In genomic region chr6:169141706-169142705, GRCh38 we compare ENCODE assay signal across 13 cellular contexts.
DNase-seq lines count a peak whose midpoint lies in the region; ATAC-seq and TF ChIP-seq lines count a peak whose summit lies in the region.
"Had no signal": no experiment of that assay in that cellular context is flagged by ENCODE, and none has a peak within 500 bp of the region (broad histone marks: within the 10 kb centered on the region; RNA-seq: fewer than 3 reads in every experiment).

No MANE protein-coding gene starts in this region.

- no peaks in the 10 kb centered on the region for H4K20me1 ChIP-seq in fibroblast of lung (ENCODE audit: control insufficient read depth, extremely low read depth, insufficient read depth, low read length)

- no peaks in the 10 kb centered on the region for H3K36me3 ChIP-seq in fibroblast of lung (ENCODE audit: control insufficient read depth, insufficient read depth, low read length)
- no peaks in the 10 kb centered on the region for H3K36me3 ChIP-seq in muscle layer of colon (ENCODE audit: insufficient read depth, low read length)

- no peak overlapping the region for H3K4me3 ChIP-seq in fibroblast of lung (replicated peaks in 1 of 4; ENCODE audit: control extremely low read depth in 1 of 4, insufficient read depth in 1 of 4, low read depth in 3 of 4, low read length in 4 of 4)
- peak overlapping the region in 1 of 2 donors; percentile 21 for H3K4me3 ChIP-seq in muscle layer of colon (ENCODE audit: low read depth in 1 of 2, low read length in 2 of 2)

- DNase-seq in SIG-M5 treated with dmso at 0.1 percent for 504 hours (lab: John Stamatoyannopoulos, UW; ENCODE audit: unreplicated experiment) = peak; percentile 55
- DNase-seq in SIG-M5 (lab: John Stamatoyannopoulos, UW) = no peak
- peak; percentile 45 to 89 for DNase-seq in fibroblast of lung (ENCODE audit: low read depth in 2 of 2)
- peak; percentile 43 for DNase-seq in ureter (ENCODE audit: low spot score)
- no peak for DNase-seq in cerebellar nuclear complex (lab: John Stamatoyannopoulos, UW)
- DNase-seq: activated T-cell treated with anti-CD3 and anti-CD28 coated beads for 4 hours; HFFc6; NCI-H524; stimulated activated CD4-positive, alpha-beta T cell treated with anti-CD3 and anti-CD28 coated beads, Interleukin-1b, Interleukin-23, amount 100 ng/mL, for 48 hours; T-helper 2 cell had no signal

- peak overlapping the region; percentile 34 for H3K27ac ChIP-seq in fibroblast of lung (ENCODE audit: insufficient read depth, low read length)
- peak overlapping the region; percentile 52 for H3K27ac ChIP-seq in muscle layer of colon (ENCODE audit: low read depth, low read length)

- H3K4me1 ChIP-seq in fibroblast of lung (ENCODE audit: control insufficient read depth, extremely low read depth, insufficient read depth, low read length) = peaks cover 7% of the 10 kb centered on the region
- peaks cover 48% of the 10 kb centered on the region for H3K4me1 ChIP-seq in muscle layer of colon (ENCODE audit: insufficient read depth, low read length)

- TF ChIP-seq CTCF in fibroblast of lung (conservative IDR thresholded peaks at IDR 0.05 in 1 of 2, IDR thresholded peaks at IDR 0.05 in 1 of 2; ENCODE audit: low read depth in 1 of 2, low read length in 2 of 2) = no peak

- H3K27me3 ChIP-seq in fibroblast of lung (ENCODE audit: control insufficient read depth, insufficient read depth, low read length) (no peaks in the 10 kb centered on the region), muscle layer of colon (ENCODE audit: control insufficient read depth in 1 of 2, insufficient read depth in 2 of 2, low read length in 2 of 2) (no peaks in the 10 kb centered on the region)

- H2AFZ ChIP-seq in fibroblast of lung (ENCODE audit: low read length) = peak overlapping the region; percentile 64

- ATAC-seq in HG03457 (IDR thresholded peaks at IDR 0.05; ENCODE audit: unreplicated experiment) (no peak), HG02610 (IDR thresholded peaks at IDR 0.05; ENCODE audit: unreplicated experiment) (no peak)

- no peaks in the 10 kb centered on the region for H3K79me2 ChIP-seq in fibroblast of lung (ENCODE audit: control insufficient read depth, insufficient read depth, low read length)

- H3K9me3 ChIP-seq in fibroblast of lung (ENCODE audit: control insufficient read depth, insufficient read depth, low read depth, low read length) (no peaks in the 10 kb centered on the region), muscle layer of colon (ENCODE audit: low read length) (no peaks in the 10 kb centered on the region)

- peak overlapping the region; percentile 23 for H3K4me2 ChIP-seq in fibroblast of lung (ENCODE audit: extremely low read depth, insufficient read depth, low read length)

- no peak overlapping the region for H3K9ac ChIP-seq in fibroblast of lung (ENCODE audit: insufficient read depth, low read length)
- no peak overlapping the region for H3K9ac ChIP-seq in muscle layer of colon (ENCODE audit: low read length)

Comparison
In these comparisons a context has a peak if more than half of its experiments do, and no peak if none do; other contexts are left out.
1. DNase-seq: peak in SIG-M5 treated with dmso at 0.1 percent for 504 hours (single experiment), fibroblast of lung (2 of 2) and ureter (single experiment); none in SIG-M5 (single experiment) and cerebellar nuclear complex (0 of 2).